8 cellular contexts compared by ENCODE assay signal in the genomic region with DNA sequence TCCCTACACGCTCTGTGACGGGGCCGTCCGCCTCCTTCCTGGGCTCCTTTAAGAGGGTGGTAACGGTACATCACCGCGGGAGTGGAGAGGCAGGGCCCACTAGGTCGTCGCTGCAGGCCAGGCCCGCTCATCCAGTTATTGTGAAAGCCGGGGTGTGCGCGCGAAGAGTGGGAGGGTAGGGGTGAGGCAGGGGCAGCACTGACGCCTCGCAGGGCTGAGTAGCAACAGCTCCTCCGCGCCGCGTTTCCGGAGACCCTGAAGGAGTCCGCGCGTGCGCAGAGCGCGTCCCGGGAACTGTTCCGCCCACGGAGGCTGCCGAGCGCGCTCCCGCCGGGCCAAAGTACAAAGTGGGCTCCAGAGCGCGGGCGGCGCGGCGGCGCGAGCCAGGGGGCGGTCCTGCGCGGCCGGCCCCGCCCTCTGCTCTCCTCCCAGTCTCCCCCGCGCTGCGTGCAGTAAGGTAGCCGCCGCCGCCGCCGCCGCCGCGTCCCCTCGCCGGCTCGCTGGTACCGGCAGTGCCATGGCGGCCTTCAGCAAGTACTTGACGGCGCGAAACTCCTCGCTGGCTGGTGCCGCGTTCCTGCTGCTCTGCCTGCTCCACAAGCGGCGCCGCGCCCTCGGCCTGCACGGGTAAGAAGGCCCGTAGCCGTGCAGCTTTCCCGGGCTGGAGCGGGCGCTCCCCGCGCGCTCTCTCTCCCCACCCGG.
DNase-seq lines count a peak whose midpoint lies in the region; ATAC-seq and TF ChIP-seq lines count a peak whose summit lies in the region.

ABCD3 (plus strand) TSS at position 428 of the 702 bp plus-strand sequence; CDS start at position 518, 90 bp downstream.

- DNase-seq in AG09309 (ENCODE audit: low read depth), result peak; percentile 93
- peak; percentile 92 for DNase-seq in NCI-H345 treated with DMSO at 0.1 percent for 48 hours (lab: John Stamatoyannopoulos, UW; ENCODE audit: unreplicated experiment)
- DNase-seq in activated CD4-positive, CD25-positive, alpha-beta regulatory T cell (lab: John Stamatoyannopoulos, UW), result peak; percentile 91 to 96 (median 94)
- peak in 60 of 61 donors; percentile 68 to 98 (median 93) for DNase-seq in caudate nucleus (lab: John Stamatoyannopoulos, UW)
- peak; percentile 96 for DNase-seq in iris pigment epithelial cell (ENCODE audit: low read depth)
- peak; percentile 89 to 97 for DNase-seq in stimulated activated CD4-positive, alpha-beta T cell treated with anti-CD3 and anti-CD28 coated beads, Interleukin-12 subunit alpha, Interleukin-12 subunit beta, amount 100 ng/mL, for 24 hours (ENCODE audit: low read depth in 2 of 2)

- no peak for TF ChIP-seq CTCF in AG09309 (IDR thresholded peaks at IDR 0.05; ENCODE audit: control insufficient read depth, insufficient read depth, low read depth, low read length, missing control alignments)

- peak within 1 kb of the TSS; percentile 90 for H3K4me3 ChIP-seq in AG09309 (ENCODE audit: control insufficient read depth, low read depth, low read length)

- peak within 1 kb of the TSS; percentile 96 for H3K27ac ChIP-seq in caudate nucleus (ENCODE audit: low read depth, low read length)

- ATAC-seq in GM19025 (IDR thresholded peaks at IDR 0.05; ENCODE audit: low read depth, unreplicated experiment) (peak; percentile 95), HG03280 (IDR thresholded peaks at IDR 0.05; ENCODE audit: unreplicated experiment) (peak; percentile 97)

Comparison
In these comparisons a context has a peak if more than half of its experiments do, and no peak if none do; other contexts are left out.
1. Peak in every context shown above with its lines: DNase-seq, ATAC-seq, H3K4me3 ChIP-seq and H3K27ac ChIP-seq.